Comparison of ENCODE assay signal across 11 cellular contexts in the genomic region with DNA sequence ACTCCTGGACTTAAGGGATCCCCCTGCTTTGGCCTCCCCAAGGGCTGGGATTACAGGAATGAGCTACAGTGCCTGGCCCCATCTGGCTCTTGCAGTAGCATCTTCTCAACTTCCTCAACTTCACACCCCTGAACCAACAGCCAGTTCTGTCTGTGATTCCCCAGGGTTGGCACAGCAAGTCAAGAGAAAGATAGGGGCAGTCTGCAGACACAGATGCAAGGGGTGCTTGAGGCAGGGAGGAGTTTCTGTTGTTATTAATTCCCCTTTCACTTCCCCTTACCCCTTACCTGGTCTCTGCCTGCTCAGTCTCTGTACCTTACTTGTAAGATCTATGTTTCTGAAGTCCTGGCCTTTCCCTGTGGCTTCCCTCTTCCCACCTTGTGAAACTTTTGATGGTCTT. TPM values are rescaled to one million over a fixed set of nuclear protein-coding genes. Genes with fewer than 3 reads are reported as not detected.
DNase-seq lines count a peak whose midpoint lies in the region; ATAC-seq and TF ChIP-seq lines count a peak whose summit lies in the region.
"Had no signal": no experiment of that assay in that cellular context is flagged by ENCODE, and none has a peak within 500 bp of the region (broad histone marks: within the 10 kb centered on the region; RNA-seq: fewer than 3 reads in every experiment).

No MANE protein-coding gene starts in this region.

- DNase-seq in activated B cell treated with CpG ODN at 0.5 μM for 24 hours (peak; percentile 38), activated T-cell treated with anti-CD3 and anti-CD28 coated beads for 4 hours (no peak), NCI-H2196 (lab: John Stamatoyannopoulos, UW; ENCODE audit: unreplicated experiment) (no peak), NCI-H1092 (lab: John Stamatoyannopoulos, UW) (no peak)
- DNase-seq in stimulated activated CD4-positive, alpha-beta T cell treated with anti-CD3 and anti-CD28 coated beads, Interleukin-1b, Interleukin-23, amount 100 ng/mL, for 48 hours: no peak
- DNase-seq: activated CD8-positive, alpha-beta memory T cell treated with anti-CD3 and anti-CD28 coated beads, Interleukin-2, amount 50 U/mL, for 4 hours; NCI-H1436; tibial artery had no signal

- peaks cover 22% of the 10 kb centered on the region for H3K4me1 Mint-ChIP-seq in activated B cell treated with CpG ODN at 0.5 μM for 24 hours

- intact Hi-C loops in activated B cell treated with CpG ODN at 0.5 μM for 24 hours (cut with micrococcal nuclease): loop anchor here (1.0 kb wide), 3 partner anchors 54 to 373 kb away; a partner anchor contains a TSS

- TF ChIP-seq CTCF in activated B cell treated with CpG ODN at 0.5 μM for 24 hours (IDR thresholded peaks at IDR 0.05): no peak

- peak overlapping the region; percentile 86 for H3K27ac Mint-ChIP-seq in activated B cell treated with CpG ODN at 0.5 μM for 24 hours

- no peaks in the 10 kb centered on the region for H3K27me3 Mint-ChIP-seq in activated B cell treated with CpG ODN at 0.5 μM for 24 hours

- no peaks in the 10 kb centered on the region for H3K9me3 Mint-ChIP-seq in activated B cell treated with CpG ODN at 0.5 μM for 24 hours

- ATAC-seq in GM18861 (IDR thresholded peaks at IDR 0.05; ENCODE audit: unreplicated experiment): peak; percentile 99
- ATAC-seq in GM21529 (IDR thresholded peaks at IDR 0.05; ENCODE audit: unreplicated experiment): peak; percentile 99
- peak; percentile 99 for ATAC-seq in HG03159 (IDR thresholded peaks at IDR 0.05; ENCODE audit: unreplicated experiment)
- ATAC-seq in activated B cell treated with CpG ODN at 0.5 μM for 24 hours (ENCODE audit: low read depth): peak; percentile 99

- CTCF ChIA-PET in activated B cell treated with CpG ODN at 0.5 μM for 24 hours (lab: Charles Lee): no interaction called here

- no peaks in the 10 kb centered on the region for H3K36me3 Mint-ChIP-seq in activated B cell treated with CpG ODN at 0.5 μM for 24 hours (ENCODE audit: low read depth)

- H3K4me3 Mint-ChIP-seq in activated B cell treated with CpG ODN at 0.5 μM for 24 hours: no peak overlapping the region

- POLR2A ChIA-PET in activated B cell treated with CpG ODN at 0.5 μM for 24 hours (lab: Charles Lee): interaction anchor here (1.1 to 2.7 kb wide), 2 partner anchors 54 to 98 kb away, joined by 3 to 10 read pairs; a partner anchor contains a TSS

RNA-seq across cellular contexts. Expression of a gene that starts 54.1 kb away (rescaled TPM):
- 54.2 and 57.4 TPM in 2 replicates for total RNA-seq in activated B cell treated with CpG ODN at 0.5 μM for 24 hours
